18 cellular contexts compared by ENCODE assay signal in the genomic region with DNA sequence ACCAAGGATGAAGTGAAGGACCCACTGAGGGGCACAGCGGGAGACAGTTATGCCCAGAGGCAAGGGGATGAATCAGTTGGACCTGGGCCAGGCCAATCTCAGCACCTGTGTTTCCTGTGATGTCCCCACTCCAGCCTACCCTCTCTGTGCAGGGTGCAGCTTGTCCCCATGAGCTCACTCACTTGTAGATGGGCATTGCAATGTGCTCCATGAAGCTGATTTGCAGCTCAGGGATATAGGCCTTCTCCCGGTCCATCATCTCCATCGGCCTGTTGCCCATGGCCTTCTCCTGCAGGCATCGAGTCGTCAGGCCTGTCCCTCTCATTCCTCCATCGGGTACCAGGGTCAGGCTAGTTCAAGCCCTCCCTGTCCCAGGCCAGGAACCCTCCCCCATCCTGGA.
"Had no signal": no experiment of that assay in that cellular context is flagged by ENCODE, and none has a peak within 500 bp of the region (broad histone marks: within the 10 kb centered on the region; RNA-seq: fewer than 3 reads in every experiment).

No MANE protein-coding gene starts in this region.

- H3K9me3 Mint-ChIP-seq: activated CD4-positive, alpha-beta T cell treated with anti-CD3 and anti-CD28 coated beads, Interleukin-2, amount 10 ng/mL, durations not matched to agents 7 days and 5 days; activated T-helper 1 cell treated with anti-CD3 and anti-CD28 coated beads, Interleukin-12 subunit alpha, Interleukin-12 subunit beta, Interleukin-2, Interleukin-4 antibody, amounts not matched to agents 30 ng/mL and 10 ng/mL and 1 ng/mL, durations not matched to agents 14 hours and 24 hours and 36 hours; stimulated activated effector memory CD8-positive, alpha-beta T cell treated with anti-CD3 and anti-CD28 coated beads, Interleukin-12 subunit alpha, Interleukin-12 subunit beta, amount 100 ng/mL, for 72 hours; T-helper 2 cell treated with Interferon-gamma antibody and Interleukin-4, amounts not matched to agents 5 μg/mL and 100 μg/mL, for 36 hours had no signal

- H3K36me3 ChIP-seq: colonic mucosa, thyroid gland, uterus had no signal

- H3K36me3 Mint-ChIP-seq: stimulated activated effector memory CD8-positive, alpha-beta T cell treated with anti-CD3 and anti-CD28 coated beads, Interleukin-12 subunit alpha, Interleukin-12 subunit beta, amount 100 ng/mL, for 72 hours had no signal

- H3K27ac Mint-ChIP-seq: activated CD4-positive, alpha-beta T cell treated with anti-CD3 and anti-CD28 coated beads, Interleukin-2, amount 10 ng/mL, durations not matched to agents 7 days and 5 days; activated T-helper 1 cell treated with anti-CD3 and anti-CD28 coated beads, Interleukin-12 subunit alpha, Interleukin-12 subunit beta, Interleukin-2, Interleukin-4 antibody, amounts not matched to agents 30 ng/mL and 10 ng/mL and 1 ng/mL, durations not matched to agents 14 hours and 24 hours and 36 hours; stimulated activated effector memory CD8-positive, alpha-beta T cell treated with anti-CD3 and anti-CD28 coated beads, Interleukin-12 subunit alpha, Interleukin-12 subunit beta, amount 100 ng/mL, for 72 hours; T-helper 2 cell treated with Interferon-gamma antibody and Interleukin-4, amounts not matched to agents 5 μg/mL and 100 μg/mL, for 36 hours had no signal

- H3K4me3 Mint-ChIP-seq: activated CD4-positive, alpha-beta T cell treated with anti-CD3 and anti-CD28 coated beads, Interleukin-2, amount 10 ng/mL, durations not matched to agents 7 days and 5 days; activated T-helper 1 cell treated with anti-CD3 and anti-CD28 coated beads, Interleukin-12 subunit alpha, Interleukin-12 subunit beta, Interleukin-2, Interleukin-4 antibody, amounts not matched to agents 30 ng/mL and 10 ng/mL and 1 ng/mL, durations not matched to agents 14 hours and 24 hours and 36 hours; stimulated activated effector memory CD8-positive, alpha-beta T cell treated with anti-CD3 and anti-CD28 coated beads, Interleukin-12 subunit alpha, Interleukin-12 subunit beta, amount 100 ng/mL, for 72 hours; T-helper 2 cell treated with Interferon-gamma antibody and Interleukin-4, amounts not matched to agents 5 μg/mL and 100 μg/mL, for 36 hours had no signal

- H3K27me3 ChIP-seq: colonic mucosa, thyroid gland, uterus had no signal

- DNase-seq: activated CD4-positive, alpha-beta T cell treated with anti-CD3 and anti-CD28 coated beads, Interleukin-2, amount 10 ng/mL, durations not matched to agents 7 days and 5 days; activated CD4-positive, CD25-positive, alpha-beta regulatory T cell; activated CD8-positive, alpha-beta memory T cell treated with anti-CD3 and anti-CD28 coated beads, Interleukin-2, amount 50 U/mL, for 48 hours; activated naive CD4-positive, alpha-beta T cell treated with anti-CD3 and anti-CD28 coated beads, Interleukin-2, amount 50 U/mL, for 16 hours; amniotic stem cell; caudate nucleus; colonic mucosa; esophagus squamous epithelium; hypothalamus; kidney glomerular epithelial cell; stimulated activated CD4-positive, alpha-beta T cell treated with anti-CD3 and anti-CD28 coated beads, Interleukin-12 subunit alpha, Interleukin-12 subunit beta, amount 100 ng/mL, for 4 hours; stimulated activated CD4-positive, alpha-beta T cell treated with anti-CD3 and anti-CD28 coated beads, Interleukin-2, amount 100 ng/mL, for 24 hours; thyroid gland; uterus had no signal

- H3K4me1 ChIP-seq: colonic mucosa, psoas muscle, thyroid gland, uterus had no signal

- H3K4me3 ChIP-seq: colonic mucosa, esophagus squamous epithelium, psoas muscle, thyroid gland, uterus had no signal

- H3K4me1 Mint-ChIP-seq: activated CD4-positive, alpha-beta T cell treated with anti-CD3 and anti-CD28 coated beads, Interleukin-2, amount 10 ng/mL, durations not matched to agents 7 days and 5 days had no signal

- H3K9me3 ChIP-seq: colonic mucosa, esophagus squamous epithelium, psoas muscle, thyroid gland, uterus had no signal

- ATAC-seq: psoas muscle; stimulated activated effector memory CD8-positive, alpha-beta T cell treated with anti-CD3 and anti-CD28 coated beads, Interleukin-12 subunit alpha, Interleukin-12 subunit beta, amount 100 ng/mL, for 72 hours had no signal
